ENCODE assay signal across 2 cellular contexts in genomic region chr5:5409151-5409810, GRCh38.
A peak's percentile ranks its signal among the peaks of the same experiment; 100 is the strongest.
TF ChIP-seq lines count a peak whose summit lies in the region.

No MANE protein-coding gene starts in this region.

TF ChIP-seq in IMR-90, 13 proteins besides CTCF, POLR2A, EP300 and RAD21:
- 0 out of 2 replicates have a peak, but pooled peaks have one; percentile 5 for TF ChIP-seq CEBPB (IDR thresholded peaks at IDR 0.05; ENCODE audit: low read depth, low read length)
- TF ChIP-seq NFE2L2 (IDR thresholded peaks at IDR 0.05; ENCODE audit: low read depth, low read length) = peak; percentile 80
- no peak for TF ChIP-seq SMC3 (IDR thresholded peaks at IDR 0.05; ENCODE audit: low read depth, low read length)

TF ChIP-seq in GM12878, 131 proteins besides CTCF, POLR2A, EP300 and RAD21:
- TF ChIP-seq RB1 (IDR thresholded peaks at IDR 0.05; ENCODE audit: borderline replicate concordance) (no peak), CBX3 (IDR thresholded peaks at IDR 0.05; ENCODE audit: borderline replicate concordance, low read depth) (no peak), CBX5 (IDR thresholded peaks at IDR 0.05; ENCODE audit: low read depth) (peak; percentile 82; the same call in 1 of the 2 replicates), SKIL (IDR thresholded peaks at IDR 0.05; ENCODE audit: low read depth, poor library complexity, severe bottlenecking) (no peak), CBFB (IDR thresholded peaks at IDR 0.05; ENCODE audit: low read depth) (no peak), CREB1 (IDR thresholded peaks at IDR 0.05; ENCODE audit: low read depth) (no peak)
- TF ChIP-seq, protein P1, sequence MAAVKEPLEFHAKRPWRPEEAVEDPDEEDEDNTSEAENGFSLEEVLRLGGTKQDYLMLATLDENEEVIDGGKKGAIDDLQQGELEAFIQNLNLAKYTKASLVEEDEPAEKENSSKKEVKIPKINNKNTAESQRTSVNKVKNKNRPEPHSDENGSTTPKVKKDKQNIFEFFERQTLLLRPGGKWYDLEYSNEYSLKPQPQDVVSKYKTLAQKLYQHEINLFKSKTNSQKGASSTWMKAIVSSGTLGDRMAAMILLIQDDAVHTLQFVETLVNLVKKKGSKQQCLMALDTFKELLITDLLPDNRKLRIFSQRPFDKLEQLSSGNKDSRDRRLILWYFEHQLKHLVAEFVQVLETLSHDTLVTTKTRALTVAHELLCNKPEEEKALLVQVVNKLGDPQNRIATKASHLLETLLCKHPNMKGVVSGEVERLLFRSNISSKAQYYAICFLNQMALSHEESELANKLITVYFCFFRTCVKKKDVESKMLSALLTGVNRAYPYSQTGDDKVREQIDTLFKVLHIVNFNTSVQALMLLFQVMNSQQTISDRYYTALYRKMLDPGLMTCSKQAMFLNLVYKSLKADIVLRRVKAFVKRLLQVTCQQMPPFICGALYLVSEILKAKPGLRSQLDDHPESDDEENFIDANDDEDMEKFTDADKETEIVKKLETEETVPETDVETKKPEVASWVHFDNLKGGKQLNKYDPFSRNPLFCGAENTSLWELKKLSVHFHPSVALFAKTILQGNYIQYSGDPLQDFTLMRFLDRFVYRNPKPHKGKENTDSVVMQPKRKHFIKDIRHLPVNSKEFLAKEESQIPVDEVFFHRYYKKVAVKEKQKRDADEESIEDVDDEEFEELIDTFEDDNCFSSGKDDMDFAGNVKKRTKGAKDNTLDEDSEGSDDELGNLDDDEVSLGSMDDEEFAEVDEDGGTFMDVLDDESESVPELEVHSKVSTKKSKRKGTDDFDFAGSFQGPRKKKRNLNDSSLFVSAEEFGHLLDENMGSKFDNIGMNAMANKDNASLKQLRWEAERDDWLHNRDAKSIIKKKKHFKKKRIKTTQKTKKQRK (IDR thresholded peaks at IDR 0.05; ENCODE audit: low read depth, low read length) = peak; percentile 75
- TF ChIP-seq, protein P2, sequence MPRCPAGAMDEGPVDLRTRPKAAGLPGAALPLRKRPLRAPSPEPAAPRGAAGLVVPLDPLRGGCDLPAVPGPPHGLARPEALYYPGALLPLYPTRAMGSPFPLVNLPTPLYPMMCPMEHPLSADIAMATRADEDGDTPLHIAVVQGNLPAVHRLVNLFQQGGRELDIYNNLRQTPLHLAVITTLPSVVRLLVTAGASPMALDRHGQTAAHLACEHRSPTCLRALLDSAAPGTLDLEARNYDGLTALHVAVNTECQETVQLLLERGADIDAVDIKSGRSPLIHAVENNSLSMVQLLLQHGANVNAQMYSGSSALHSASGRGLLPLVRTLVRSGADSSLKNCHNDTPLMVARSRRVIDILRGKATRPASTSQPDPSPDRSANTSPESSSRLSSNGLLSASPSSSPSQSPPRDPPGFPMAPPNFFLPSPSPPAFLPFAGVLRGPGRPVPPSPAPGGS (IDR thresholded peaks at IDR 0.05; ENCODE audit: borderline replicate concordance, insufficient read depth, low read depth, low read length, poor library complexity, severe bottlenecking) = no peak
- TF ChIP-seq, protein P3, sequence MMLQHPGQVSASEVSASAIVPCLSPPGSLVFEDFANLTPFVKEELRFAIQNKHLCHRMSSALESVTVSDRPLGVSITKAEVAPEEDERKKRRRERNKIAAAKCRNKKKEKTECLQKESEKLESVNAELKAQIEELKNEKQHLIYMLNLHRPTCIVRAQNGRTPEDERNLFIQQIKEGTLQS (IDR thresholded peaks at IDR 0.05; ENCODE audit: borderline replicate concordance, extremely low read depth, low read depth, low read length) = no peak
